Comparison of ENCODE assay signal across 25 cellular contexts in genomic region chr4:42927946-42928345, GRCh38. TPM values are rescaled to one million over a fixed set of nuclear protein-coding genes. Genes with fewer than 3 reads are reported as not detected.
"Had no signal": no experiment of that assay in that cellular context is flagged by ENCODE, and none has a peak within 500 bp of the region (broad histone marks: within the 10 kb centered on the region; RNA-seq: fewer than 3 reads in every experiment).

No MANE protein-coding gene starts in this region.

- H3K36me3 ChIP-seq: prostate gland, stomach, thoracic aorta, transverse colon had no signal

- ATAC-seq: left cardiac atrium; left ventricle myocardium superior; sciatic nerve; stimulated activated naive B cell treated with anti-CD40 and anti-IgM and Interleukin-4, amounts not matched to agents 10 μg/mL and 1 μg/mL and 100 μg/mL, for 72 hours had no signal

- DNase-seq: cerebellar nuclear complex; dermis blood vessel endothelial cell; foreskin melanocyte; head of caudate nucleus; hippocampal formation; left cardiac atrium; left ventricle myocardium superior; mesendoderm; naive B cell; retina; stimulated activated CD4-positive, alpha-beta T cell treated with anti-CD3 and anti-CD28 coated beads, Interleukin-2, amount 100 ng/mL, for 24 hours; stimulated activated CD4-positive, alpha-beta T cell treated with anti-CD3 and anti-CD28 coated beads, Interleukin-4, amount 100 ng/mL, for 4 hours; stimulated activated naive B cell treated with anti-CD40 and anti-IgM and Interleukin-4, amounts not matched to agents 10 μg/mL and 1 μg/mL and 100 μg/mL, for 72 hours; stomach; substantia nigra; transverse colon had no signal

- H3K4me3 ChIP-seq: lung, prostate gland, skin epidermis, stomach, thoracic aorta, transverse colon had no signal

- H3K27me3 ChIP-seq: stomach, transverse colon had no signal

- FAIRE-seq: colon, islet of Langerhans had no signal

RNA-seq across cellular contexts. Expression of gene GRXCR1, which starts 35.4 kb away (rescaled TPM):
- total RNA-seq: dermis blood vessel endothelial cell, left cardiac atrium, left ventricle myocardium superior, lung, omental fat pad, prostate gland, sciatic nerve, stomach, thoracic aorta, transverse colon, ureter had no signal
